Comparison of ENCODE assay signal across 15 cellular contexts in genomic region chr18:21038201-21038600, GRCh38.
DNase-seq lines count a peak whose midpoint lies in the region; ATAC-seq and TF ChIP-seq lines count a peak whose summit lies in the region.
"Had no signal": no experiment of that assay in that cellular context is flagged by ENCODE, and none has a peak within 500 bp of the region (broad histone marks: within the 10 kb centered on the region; RNA-seq: fewer than 3 reads in every experiment).

No MANE protein-coding gene starts in this region.

- no peaks in the 10 kb centered on the region for H3K4me1 Mint-ChIP-seq in activated T-cell treated with anti-CD3 and anti-CD28 coated beads, Interleukin-2, amount 50 U/mL, for 72 hours (ENCODE audit: low read depth)
- H3K4me1 Mint-ChIP-seq in stimulated activated naive B cell treated with anti-CD40 and anti-IgM and Interleukin-4, amounts not matched to agents 10 μg/mL and 1 μg/mL and 100 μg/mL, for 72 hours = peaks cover 5 to 11% of the 10 kb centered on the region in 2 donors

- H3K27ac ChIP-seq in Panc1 (ENCODE audit: low read length) (no peak overlapping the region), mammary epithelial cell (ENCODE audit: insufficient read depth, low read depth, low read length) (no peak overlapping the region)
- H3K27ac ChIP-seq: C4-2B had no signal

- H3K4me3 Mint-ChIP-seq in activated T-cell treated with anti-CD3 and anti-CD28 coated beads, Interleukin-2, amount 50 U/mL, for 72 hours = no peak overlapping the region
- no peak overlapping the region for H3K4me3 Mint-ChIP-seq in stimulated activated naive B cell treated with anti-CD40 and anti-IgM and Interleukin-4, amounts not matched to agents 10 μg/mL and 1 μg/mL and 100 μg/mL, for 72 hours

- intact Hi-C loops in Panc1 (cut with micrococcal nuclease; ENCODE audit: unreplicated experiment) (loop anchor here (10.0 kb wide), 2 partner anchors 77 to 137 kb away; partner anchors contain the start of gene ROCK1), mammary epithelial cell (cut with micrococcal nuclease) (no loop called here)

- POLR2A ChIA-PET in Panc1 (lab: Charles Lee) = no interaction called here

- no peak overlapping the region for H3K4me3 ChIP-seq in Panc1 (ENCODE audit: low read depth in 2 of 2, low read length in 2 of 2)
- H3K4me3 ChIP-seq in mammary epithelial cell (replicated peaks in 1 of 3; ENCODE audit: insufficient read depth in 1 of 3, low read depth in 2 of 3, low read length in 3 of 3) = no peak overlapping the region

- H3K36me3 ChIP-seq in Panc1 (ENCODE audit: control insufficient read depth, insufficient read depth, low read length) = no peaks in the 10 kb centered on the region; the same call in 1 of the 2 replicates
- peaks cover 7% of the 10 kb centered on the region for H3K36me3 ChIP-seq in mammary epithelial cell (ENCODE audit: insufficient read depth, low read length)
- H3K36me3 ChIP-seq: BE2C had no signal

- H3K27me3 Mint-ChIP-seq in activated T-cell treated with anti-CD3 and anti-CD28 coated beads, Interleukin-2, amount 50 U/mL, for 72 hours (ENCODE audit: low read depth) = no peaks in the 10 kb centered on the region
- H3K27me3 Mint-ChIP-seq in stimulated activated naive B cell treated with anti-CD40 and anti-IgM and Interleukin-4, amounts not matched to agents 10 μg/mL and 1 μg/mL and 100 μg/mL, for 72 hours = no peaks in the 10 kb centered on the region

- H3K36me3 Mint-ChIP-seq in activated T-cell treated with anti-CD3 and anti-CD28 coated beads, Interleukin-2, amount 50 U/mL, for 72 hours (ENCODE audit: insufficient read depth in 2 of 2) = peaks cover 8 to 15% of the 10 kb centered on the region in 2 donors
- peaks cover 23 to 31% of the 10 kb centered on the region in 2 donors for H3K36me3 Mint-ChIP-seq in stimulated activated naive B cell treated with anti-CD40 and anti-IgM and Interleukin-4, amounts not matched to agents 10 μg/mL and 1 μg/mL and 100 μg/mL, for 72 hours

- dilution Hi-C loops in mammary epithelial cell (cut with HindIII; ENCODE audit: low sequenced_read_pairs) = no loop called here

- no peaks in the 10 kb centered on the region for H4K20me1 ChIP-seq in mammary epithelial cell (ENCODE audit: insufficient read depth, low read length)

- no peak overlapping the region for H3K9ac ChIP-seq in mammary epithelial cell (ENCODE audit: insufficient read depth, low read length)

- no peak for ATAC-seq in activated T-cell treated with anti-CD3 and anti-CD28 coated beads, Interleukin-2, amount 50 U/mL, for 72 hours (replicated peaks in 1 of 2)
- ATAC-seq in Panc1 = no peak
- ATAC-seq in stimulated activated naive B cell treated with anti-CD40 and anti-IgM and Interleukin-4, amounts not matched to agents 10 μg/mL and 1 μg/mL and 100 μg/mL, for 72 hours (replicated peaks) = no peak
- ATAC-seq: HepG2 had no signal

- H3K9me3 ChIP-seq in Panc1 (ENCODE audit: control insufficient read depth, insufficient read depth, low read depth, low read length) (no peaks in the 10 kb centered on the region), mammary epithelial cell (replicated peaks; ENCODE audit: insufficient read depth, low read length) (no peaks in the 10 kb centered on the region)
- H3K9me3 ChIP-seq: BE2C had no signal

- H3K9me3 Mint-ChIP-seq in activated T-cell treated with anti-CD3 and anti-CD28 coated beads, Interleukin-2, amount 50 U/mL, for 72 hours = no peaks in the 10 kb centered on the region
- H3K9me3 Mint-ChIP-seq in stimulated activated naive B cell treated with anti-CD40 and anti-IgM and Interleukin-4, amounts not matched to agents 10 μg/mL and 1 μg/mL and 100 μg/mL, for 72 hours = peaks cover 0 to 4% of the 10 kb centered on the region in 2 donors

- no peak overlapping the region for H2AFZ ChIP-seq in mammary epithelial cell (ENCODE audit: low read depth, low read length)

- BruUV-seq in Panc1 (replicated peaks; lab: Mats Ljungman, UMichigan) (TSS peak; percentile 15), mammary epithelial cell (replicated peaks; lab: Mats Ljungman, UMichigan) (no TSS peak)

- H3K4me1 ChIP-seq in Panc1 (ENCODE audit: control insufficient read depth, insufficient read depth, low read length) (no peaks in the 10 kb centered on the region), mammary epithelial cell (ENCODE audit: insufficient read depth, low read length) (no peaks in the 10 kb centered on the region)
- H3K4me1 ChIP-seq: BE2C had no signal

- TF ChIP-seq CTCF in Panc1 (IDR thresholded peaks at IDR 0.05) (no peak), mammary epithelial cell (conservative IDR thresholded peaks at IDR 0.05 in 1 of 2, IDR thresholded peaks at IDR 0.05 in 1 of 2; ENCODE audit: extremely low read depth in 1 of 2, insufficient read depth in 1 of 2, low read depth in 1 of 2, low read length in 2 of 2) (no peak)

- in situ Hi-C loops in Panc1 (cut with HindIII; ENCODE audit: low pct_unique_long_range_greater_than_20kb, low sequenced_read_pairs) (no loop called here), mammary epithelial cell (cut with MboI; ENCODE audit: low sequenced_read_pairs in 2 of 2) (no loop called here)

- H3K27me3 ChIP-seq in Panc1 (ENCODE audit: control insufficient read depth, insufficient read depth, low read length) = no peaks in the 10 kb centered on the region
- no peaks in the 10 kb centered on the region for H3K27me3 ChIP-seq in mammary epithelial cell (ENCODE audit: insufficient read depth, low read length)
- H3K27me3 ChIP-seq: BE2C had no signal

- CTCF ChIA-PET in Panc1 (lab: Charles Lee) = no interaction called here
- CTCF ChIA-PET in mammary epithelial cell (lab: Charles Lee; ENCODE audit: low non-redundant PET) = interaction anchor here (0.7 kb wide), 1 partner anchor 11 kb away, joined by 3 read pairs; no protein-coding TSS in a partner anchor

- peaks cover 7% of the 10 kb centered on the region for H3K79me2 ChIP-seq in mammary epithelial cell (ENCODE audit: insufficient read depth, low read length)

- no peak overlapping the region for H3K4me2 ChIP-seq in mammary epithelial cell (ENCODE audit: insufficient read depth, low read depth, low read length)

- DNase-seq in activated T-cell treated with anti-CD3 and anti-CD28 coated beads, Interleukin-2, amount 50 U/mL, for 72 hours = no peak
- no peak for DNase-seq in activated T-cell treated with anti-CD3 and anti-CD28 coated beads, Interleukin-2, amount 50 U/mL, for 48 hours
- DNase-seq in Panc1 (ENCODE audit: low read depth, low spot score) (no peak), foreskin melanocyte (peak; percentile 63), mammary epithelial cell (no peak), NCI-H2227 treated with DMSO at 0.1 percent for 48 hours (lab: John Stamatoyannopoulos, UW) (no peak), SHP77 treated with DMSO at 0.1 percent for 48 hours (lab: John Stamatoyannopoulos, UW) (no peak)
- DNase-seq in stimulated activated naive B cell treated with anti-CD40 and anti-IgM and Interleukin-4, amounts not matched to agents 10 μg/mL and 1 μg/mL and 100 μg/mL, for 72 hours = no peak
- DNase-seq: 8988T, ACHN, BE2C, DMS 273 treated with DMSO at 0.1 percent for 48 hours, HCEC 1CT had no signal

- peak overlapping the region; percentile 73 for H3K27ac Mint-ChIP-seq in activated T-cell treated with anti-CD3 and anti-CD28 coated beads, Interleukin-2, amount 50 U/mL, for 72 hours
- H3K27ac Mint-ChIP-seq in stimulated activated naive B cell treated with anti-CD40 and anti-IgM and Interleukin-4, amounts not matched to agents 10 μg/mL and 1 μg/mL and 100 μg/mL, for 72 hours = peak overlapping the region; percentile 47
